Comparison of ENCODE assay signal across 15 cellular contexts in the genomic region with DNA sequence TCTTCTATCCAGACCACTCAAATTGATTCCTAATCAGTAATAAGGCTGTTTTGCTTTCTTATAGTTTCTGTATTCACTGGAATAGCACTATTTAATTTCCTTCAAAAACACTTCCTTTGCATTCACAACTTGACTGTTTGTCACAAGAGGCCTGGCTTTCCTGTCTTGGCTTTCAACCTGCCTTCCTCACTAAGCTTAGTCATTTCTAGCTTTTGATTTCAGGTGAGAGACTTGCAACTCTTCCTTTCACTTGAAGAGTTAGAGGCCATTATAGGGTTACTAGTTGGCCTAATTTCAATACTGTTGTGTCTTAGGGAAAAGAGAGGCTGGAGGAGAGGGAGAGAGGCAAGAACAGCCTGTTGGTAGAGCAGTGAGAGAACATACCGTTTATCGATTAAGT. TPM values are rescaled to one million over a fixed set of nuclear protein-coding genes. Genes with fewer than 3 reads are reported as not detected.
DNase-seq lines count a peak whose midpoint lies in the region; ATAC-seq, FAIRE-seq and TF ChIP-seq lines count a peak whose summit lies in the region.
"Had no signal": no experiment of that assay in that cellular context is flagged by ENCODE, and none has a peak within 500 bp of the region (broad histone marks: within the 10 kb centered on the region; RNA-seq: fewer than 3 reads in every experiment).

No MANE protein-coding gene starts in this region.

- CTCF ChIA-PET in GM12878 (lab: Yijun Ruan, JAX): no interaction called here

- H4K20me1 ChIP-seq in GM12878 (ENCODE audit: control insufficient read depth, insufficient read depth): no peaks in the 10 kb centered on the region

- no peak overlapping the region for H3K9ac ChIP-seq in GM12878 (ENCODE audit: control insufficient read depth, insufficient read depth, low read length)
- H3K9ac ChIP-seq: SK-N-SH had no signal

- no peaks in the 10 kb centered on the region; the same call in 2 of the 3 replicates for H3K9me3 ChIP-seq in GM12878 (replicated peaks; ENCODE audit: control insufficient read depth, insufficient read depth, low read length)
- H3K9me3 ChIP-seq: SK-N-SH, transverse colon had no signal

- no peak for TF ChIP-seq POLR2A in GM12878 (IDR thresholded peaks at IDR 0.05; ENCODE audit: low read depth, low read length)

- no peaks in the 10 kb centered on the region for H3K9me3 Mint-ChIP-seq in activated T-cell treated with anti-CD3 and anti-CD28 coated beads, Interleukin-2, amount 50 U/mL, for 4 hours
- H3K9me3 Mint-ChIP-seq: natural killer cell treated with Interleukin-12 subunit alpha and Interleukin-12 subunit beta and Interleukin-15 and Interleukin-18, amount 100 ng/mL, for 72 hours had no signal

- SMC1A ChIA-PET in GM12878 (lab: Charles Lee; ENCODE audit: uncharacterized antibody, unreplicated experiment): interaction anchor here (0.6 to 1.4 kb wide), 3 partner anchors 13 to 36 kb away, joined by 3 to 5 read pairs (median 3); no protein-coding TSS in a partner anchor

- H3K4me1 ChIP-seq in GM12878 (ENCODE audit: control insufficient read depth, insufficient read depth, low read length): peaks cover 20% of the 10 kb centered on the region

- H3K27me3 ChIP-seq in GM12878 (replicated peaks in 1 of 2; ENCODE audit: control insufficient read depth in 2 of 2, insufficient read depth in 2 of 2, low read length in 1 of 2): no peaks in the 10 kb centered on the region
- H3K27me3 ChIP-seq: transverse colon had no signal

- H3K4me1 Mint-ChIP-seq in activated T-cell treated with anti-CD3 and anti-CD28 coated beads, Interleukin-2, amount 50 U/mL, for 4 hours (ENCODE audit: low read depth): peaks cover 28% of the 10 kb centered on the region

- no peak overlapping the region for H3K27ac ChIP-seq in GM12878 (ENCODE audit: control insufficient read depth, insufficient read depth)
- H3K27ac ChIP-seq: transverse colon had no signal

- H3K36me3 ChIP-seq in GM12878 (ENCODE audit: control insufficient read depth in 2 of 2, insufficient read depth in 2 of 2, low read length in 1 of 2): no peaks in the 10 kb centered on the region
- H3K36me3 ChIP-seq: transverse colon had no signal

- ATAC-seq in activated T-cell treated with anti-CD3 and anti-CD28 coated beads, Interleukin-2, amount 50 U/mL, for 4 hours: peak; percentile 53 to 61
- ATAC-seq in GM21515 (IDR thresholded peaks at IDR 0.05; ENCODE audit: unreplicated experiment) (peak; percentile 60), HG03095 (IDR thresholded peaks at IDR 0.05; ENCODE audit: unreplicated experiment) (peak; percentile 73), GM12878 (peak; percentile 68), GM19035 (IDR thresholded peaks at IDR 0.05; ENCODE audit: unreplicated experiment) (no peak), left colon (no peak)
- ATAC-seq: natural killer cell treated with Interleukin-12 subunit alpha and Interleukin-12 subunit beta and Interleukin-15 and Interleukin-18, amount 100 ng/mL, for 72 hours had no signal

- no peaks in the 10 kb centered on the region for H3K79me2 ChIP-seq in GM12878 (ENCODE audit: control insufficient read depth, insufficient read depth, low read length)

- H3K4me3 Mint-ChIP-seq in activated T-cell treated with anti-CD3 and anti-CD28 coated beads, Interleukin-2, amount 50 U/mL, for 4 hours: no peak overlapping the region
- H3K4me3 Mint-ChIP-seq: natural killer cell treated with Interleukin-12 subunit alpha and Interleukin-12 subunit beta and Interleukin-15 and Interleukin-18, amount 100 ng/mL, for 72 hours had no signal

- RAD21 ChIA-PET in GM12878 (lab: Charles Lee; ENCODE audit: unreplicated experiment): interaction anchor here (1.6 kb wide), 1 partner anchor 65 kb away, joined by 4 read pairs; no protein-coding TSS in a partner anchor

- POLR2A ChIA-PET in GM12878 (lab: Charles Lee): no interaction called here

- 69% methylated on average over 2 of the region's 2 CpGs for WGBS in GM12878 (ENCODE audit: insufficient coverage, insufficient replicate concordance, low lambda C conversion rate, missing lambda C conversion rate)

- TF ChIP-seq EP300 in GM12878 (IDR thresholded peaks at IDR 0.05; ENCODE audit: borderline replicate concordance in 1 of 2, control insufficient read depth in 1 of 2, low read depth in 2 of 2, low read length in 2 of 2): no peak

- intact Hi-C loops in GM12878 (cut with micrococcal nuclease; ENCODE audit: unreplicated experiment): loop anchor here (10.0 kb wide), 1 partner anchor 188 kb away; a partner anchor contains a TSS
- intact Hi-C loops in left colon (cut with DNase I, micrococcal nuclease): no loop called here

- no peak overlapping the region for H2AFZ ChIP-seq in GM12878 (ENCODE audit: control insufficient read depth, low read depth, low read length)

- FAIRE-seq in GM12878 (lab: Jason Lieb, UNC): peak; percentile 86

- H3K27me3 Mint-ChIP-seq in activated T-cell treated with anti-CD3 and anti-CD28 coated beads, Interleukin-2, amount 50 U/mL, for 4 hours (ENCODE audit: low read depth): peaks cover 5% of the 10 kb centered on the region

- no peak for TF ChIP-seq RAD21 in GM12878 (IDR thresholded peaks at IDR 0.05; ENCODE audit: insufficient read depth, low read depth, low read length)

- H3K4me2 ChIP-seq in GM12878 (ENCODE audit: control insufficient read depth, insufficient read depth): no peak overlapping the region
- H3K4me2 ChIP-seq: SK-N-SH had no signal

- H3K36me3 Mint-ChIP-seq in activated T-cell treated with anti-CD3 and anti-CD28 coated beads, Interleukin-2, amount 50 U/mL, for 4 hours (ENCODE audit: insufficient read depth): no peaks in the 10 kb centered on the region
- H3K36me3 Mint-ChIP-seq: natural killer cell treated with Interleukin-12 subunit alpha and Interleukin-12 subunit beta and Interleukin-15 and Interleukin-18, amount 100 ng/mL, for 72 hours had no signal

- H3K4me3 ChIP-seq in GM12878: no peak overlapping the region
- H3K4me3 ChIP-seq: transverse colon had no signal

- TF ChIP-seq CTCF in GM12878 (IDR thresholded peaks at IDR 0.05 in 2 of 3, conservative IDR thresholded peaks at IDR 0.05 in 1 of 3; ENCODE audit: control insufficient read depth in 2 of 3, extremely low read depth in 1 of 3, insufficient read depth in 1 of 3, low read depth in 3 of 3, low read length in 3 of 3): no peak

- no TSS peak for BruUV-seq in GM12878 (replicated peaks; lab: Mats Ljungman, UMichigan)

- DNase-seq in activated T-cell treated with anti-CD3 and anti-CD28 coated beads, Interleukin-2, amount 50 U/mL, for 4 hours: no peak
- no peak for DNase-seq in activated T-cell treated with anti-CD3 and anti-CD28 coated beads, Interleukin-2, amount 50 U/mL, for 48 hours
- DNase-seq in GM12878 (ENCODE audit: low read depth, low spot score) (no peak), NCI-H2029 (lab: John Stamatoyannopoulos, UW) (no peak), left colon (no peak)
- DNase-seq: DMS 273 treated with DMSO at 0.1 percent for 48 hours; effector memory CD4-positive, alpha-beta T cell; NCI-H1694; NK-92 treated with Interleukin-12 subunit alpha and Interleukin-12 subunit beta, amount 100 ng/mL, for 24 hours; SK-N-SH; transverse colon had no signal

- in situ Hi-C loops in GM12878 (cut with MboI): no loop called here

TF ChIP-seq in GM12878, 131 proteins besides CTCF, POLR2A, EP300 and RAD21 (continues in another document):
- no peak for TF ChIP-seq NR2C2 (IDR thresholded peaks at IDR 0.05; ENCODE audit: borderline replicate concordance, control insufficient read depth, insufficient read length, low read depth)
- TF ChIP-seq, protein P1, sequence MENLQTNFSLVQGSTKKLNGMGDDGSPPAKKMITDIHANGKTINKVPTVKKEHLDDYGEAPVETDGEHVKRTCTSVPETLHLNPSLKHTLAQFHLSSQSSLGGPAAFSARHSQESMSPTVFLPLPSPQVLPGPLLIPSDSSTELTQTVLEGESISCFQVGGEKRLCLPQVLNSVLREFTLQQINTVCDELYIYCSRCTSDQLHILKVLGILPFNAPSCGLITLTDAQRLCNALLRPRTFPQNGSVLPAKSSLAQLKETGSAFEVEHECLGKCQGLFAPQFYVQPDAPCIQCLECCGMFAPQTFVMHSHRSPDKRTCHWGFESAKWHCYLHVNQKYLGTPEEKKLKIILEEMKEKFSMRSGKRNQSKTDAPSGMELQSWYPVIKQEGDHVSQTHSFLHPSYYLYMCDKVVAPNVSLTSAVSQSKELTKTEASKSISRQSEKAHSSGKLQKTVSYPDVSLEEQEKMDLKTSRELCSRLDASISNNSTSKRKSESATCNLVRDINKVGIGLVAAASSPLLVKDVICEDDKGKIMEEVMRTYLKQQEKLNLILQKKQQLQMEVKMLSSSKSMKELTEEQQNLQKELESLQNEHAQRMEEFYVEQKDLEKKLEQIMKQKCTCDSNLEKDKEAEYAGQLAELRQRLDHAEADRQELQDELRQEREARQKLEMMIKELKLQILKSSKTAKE (IDR thresholded peaks at IDR 0.05; ENCODE audit: low read depth, poor library complexity, severe bottlenecking): peak; percentile 37
- TF ChIP-seq CREB1 (IDR thresholded peaks at IDR 0.05; ENCODE audit: low read depth): 0 out of 2 replicates have a peak, but pooled peaks have one; percentile 25
- TF ChIP-seq SP1 (IDR thresholded peaks at IDR 0.05; ENCODE audit: low read depth, low read length): no peak
- no peak for TF ChIP-seq POLR2AphosphoS5 (IDR thresholded peaks at IDR 0.05; ENCODE audit: low read length)
- no peak for TF ChIP-seq NBN (IDR thresholded peaks at IDR 0.05)
- TF ChIP-seq FOXM1 (IDR thresholded peaks at IDR 0.05; ENCODE audit: low read depth, low read length): peak; percentile 53; the same call in 1 of the 2 replicates
- TF ChIP-seq BMI1 (IDR thresholded peaks at IDR 0.05; ENCODE audit: borderline replicate concordance): no peak

RNA-seq across cellular contexts. Expression of a gene that starts 47.0 kb away (rescaled TPM):
- 10 to 100 TPM; 46.5 to 55.0 (median 51.5) TPM for total RNA-seq in activated T-cell treated with anti-CD3 and anti-CD28 coated beads, Interleukin-2, amount 50 U/mL, for 4 hours
- 84.6 and 84.7 TPM in 2 replicates for total RNA-seq in GM12878 (2013; cell fraction: nucleolus; rRNA removed)
- total RNA-seq in GM12878 (2014; rRNA removed): 74.9 and 79.5 TPM in 2 replicates
- 60.9 and 61.7 TPM in 2 replicates for total RNA-seq in GM12878 (2014; rRNA removed; fragmentation: Illumina TruSeq; extraction: Trizol)
- 50.0 and 55.0 TPM in 2 replicates for total RNA-seq in GM12878 (2021)
- 10.5 TPM for polyA plus RNA-seq in GM12878 (2011; ENCODE audit: low read depth)
- polyA plus RNA-seq in GM12878 (2011; rRNA removed): 21.4 and 32.6 TPM in 2 replicates
- polyA plus RNA-seq in GM12878 (2011; cell fraction: cytosol; rRNA removed): 14.9 and 20.4 TPM in 2 replicates
- polyA plus RNA-seq in GM12878 (2011; cell fraction: nucleus; rRNA removed): 37.2 and 41.4 TPM in 2 replicates
- 12.0 and 13.7 TPM in 2 replicates for polyA plus RNA-seq in GM12878 (2012)
- polyA plus RNA-seq in GM12878 (2014; fragmentation: Illumina TruSeq; extraction: Trizol): 37.7 and 46.9 TPM in 2 replicates
- polyA plus RNA-seq in GM12878 (2014; fragmentation: Nextera tagmentation; extraction: Ambion mirVana): 10 to 100 TPM in 1 of 2 experiments, 1 to 10 TPM in 1; 9.9 to 15.2 TPM
- polyA plus RNA-seq in GM12878 (2014; rRNA removed): 17.8 and 22.8 TPM in 2 replicates
- polyA plus RNA-seq in GM12878 (2016; fragmentation: Nextera tagmentation; extraction: Ambion mirVana): 10 to 100 TPM; 14.5 to 16.0 TPM
- 102 and 198 TPM in 2 replicates for polyA minus RNA-seq in GM12878 (2011; rRNA and poly(A)+ RNA removed)
- polyA minus RNA-seq in GM12878 (2011; cell fraction: cytosol; rRNA and poly(A)+ RNA removed): 39.3 and 48.4 TPM in 2 replicates
- 56.8 and 98.0 TPM in 2 replicates for polyA minus RNA-seq in GM12878 (2011; cell fraction: nucleus; rRNA and poly(A)+ RNA removed)
- 1 to 10 TPM; 3.3 to 4.5 TPM for total RNA-seq in left colon

Comparison
In these comparisons a context has a peak if more than half of its experiments do, and no peak if none do; other contexts are left out.
1. ATAC-seq: peak in activated T-cell treated with anti-CD3 and anti-CD28 coated beads, Interleukin-2, amount 50 U/mL, for 4 hours (2 of 2), GM21515 (single experiment), HG03095 (single experiment) and GM12878 (single experiment); none in GM19035 (single experiment) and left colon (single experiment).
2. RNA of a gene that starts 47.0 kb away (total RNA-seq): 50.0 to 84.7 TPM in GM12878 and 46.5 to 55.0 TPM in activated T-cell treated with anti-CD3 and anti-CD28 coated beads, Interleukin-2, amount 50 U/mL, for 4 hours; 3.3 to 4.5 TPM in left colon; every median in the first group is over 4 times any median in the second.